2 cellular contexts compared by ENCODE assay signal in the genomic region with DNA sequence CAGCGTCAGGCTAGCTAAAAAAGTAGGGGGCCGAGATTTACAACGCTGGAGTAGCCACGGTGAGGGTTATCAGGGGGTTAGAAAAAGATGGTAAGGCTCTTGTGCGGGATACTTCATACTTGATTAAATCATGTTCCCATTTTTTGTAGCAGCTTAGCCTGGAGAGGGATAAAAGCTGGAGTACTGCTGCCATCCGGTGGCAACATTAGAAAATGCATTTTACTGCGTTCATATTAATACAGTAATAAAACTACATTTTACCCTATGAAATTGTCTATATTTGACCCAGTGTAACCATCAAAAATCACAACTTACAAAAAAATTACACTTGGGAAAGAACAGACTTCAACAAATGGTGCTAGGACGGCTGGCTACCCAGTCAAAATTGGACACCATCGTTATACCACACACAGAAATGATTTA.
TF ChIP-seq lines count a peak whose summit lies in the region.

No MANE protein-coding gene starts in this region.

TF ChIP-seq in HCT116, 20 proteins besides CTCF, POLR2A, EP300 and RAD21:
- no peak for TF ChIP-seq CEBPB (IDR thresholded peaks at IDR 0.05; ENCODE audit: low read depth)
- no peak for TF ChIP-seq SP1 (IDR thresholded peaks at IDR 0.05; ENCODE audit: low read depth)
- TF ChIP-seq, protein P1, sequence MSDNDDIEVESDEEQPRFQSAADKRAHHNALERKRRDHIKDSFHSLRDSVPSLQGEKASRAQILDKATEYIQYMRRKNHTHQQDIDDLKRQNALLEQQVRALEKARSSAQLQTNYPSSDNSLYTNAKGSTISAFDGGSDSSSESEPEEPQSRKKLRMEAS (IDR thresholded peaks at IDR 0.05) = no peak
- TF ChIP-seq EGR1 (IDR thresholded peaks at IDR 0.05; ENCODE audit: low read depth) = no peak
- no peak for TF ChIP-seq ELF1 (IDR thresholded peaks at IDR 0.05; ENCODE audit: borderline replicate concordance, low read depth)
- TF ChIP-seq, protein P2, sequence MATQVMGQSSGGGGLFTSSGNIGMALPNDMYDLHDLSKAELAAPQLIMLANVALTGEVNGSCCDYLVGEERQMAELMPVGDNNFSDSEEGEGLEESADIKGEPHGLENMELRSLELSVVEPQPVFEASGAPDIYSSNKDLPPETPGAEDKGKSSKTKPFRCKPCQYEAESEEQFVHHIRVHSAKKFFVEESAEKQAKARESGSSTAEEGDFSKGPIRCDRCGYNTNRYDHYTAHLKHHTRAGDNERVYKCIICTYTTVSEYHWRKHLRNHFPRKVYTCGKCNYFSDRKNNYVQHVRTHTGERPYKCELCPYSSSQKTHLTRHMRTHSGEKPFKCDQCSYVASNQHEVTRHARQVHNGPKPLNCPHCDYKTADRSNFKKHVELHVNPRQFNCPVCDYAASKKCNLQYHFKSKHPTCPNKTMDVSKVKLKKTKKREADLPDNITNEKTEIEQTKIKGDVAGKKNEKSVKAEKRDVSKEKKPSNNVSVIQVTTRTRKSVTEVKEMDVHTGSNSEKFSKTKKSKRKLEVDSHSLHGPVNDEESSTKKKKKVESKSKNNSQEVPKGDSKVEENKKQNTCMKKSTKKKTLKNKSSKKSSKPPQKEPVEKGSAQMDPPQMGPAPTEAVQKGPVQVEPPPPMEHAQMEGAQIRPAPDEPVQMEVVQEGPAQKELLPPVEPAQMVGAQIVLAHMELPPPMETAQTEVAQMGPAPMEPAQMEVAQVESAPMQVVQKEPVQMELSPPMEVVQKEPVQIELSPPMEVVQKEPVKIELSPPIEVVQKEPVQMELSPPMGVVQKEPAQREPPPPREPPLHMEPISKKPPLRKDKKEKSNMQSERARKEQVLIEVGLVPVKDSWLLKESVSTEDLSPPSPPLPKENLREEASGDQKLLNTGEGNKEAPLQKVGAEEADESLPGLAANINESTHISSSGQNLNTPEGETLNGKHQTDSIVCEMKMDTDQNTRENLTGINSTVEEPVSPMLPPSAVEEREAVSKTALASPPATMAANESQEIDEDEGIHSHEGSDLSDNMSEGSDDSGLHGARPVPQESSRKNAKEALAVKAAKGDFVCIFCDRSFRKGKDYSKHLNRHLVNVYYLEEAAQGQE (IDR thresholded peaks at IDR 0.05; ENCODE audit: low read depth) = no peak
- TF ChIP-seq TCF7L2 (IDR thresholded peaks at IDR 0.05; ENCODE audit: borderline replicate concordance, extremely low read depth, insufficient read depth, insufficient read length) = no peak
- no peak for TF ChIP-seq SIN3A (IDR thresholded peaks at IDR 0.05; ENCODE audit: low read depth)
- TF ChIP-seq, protein P3, sequence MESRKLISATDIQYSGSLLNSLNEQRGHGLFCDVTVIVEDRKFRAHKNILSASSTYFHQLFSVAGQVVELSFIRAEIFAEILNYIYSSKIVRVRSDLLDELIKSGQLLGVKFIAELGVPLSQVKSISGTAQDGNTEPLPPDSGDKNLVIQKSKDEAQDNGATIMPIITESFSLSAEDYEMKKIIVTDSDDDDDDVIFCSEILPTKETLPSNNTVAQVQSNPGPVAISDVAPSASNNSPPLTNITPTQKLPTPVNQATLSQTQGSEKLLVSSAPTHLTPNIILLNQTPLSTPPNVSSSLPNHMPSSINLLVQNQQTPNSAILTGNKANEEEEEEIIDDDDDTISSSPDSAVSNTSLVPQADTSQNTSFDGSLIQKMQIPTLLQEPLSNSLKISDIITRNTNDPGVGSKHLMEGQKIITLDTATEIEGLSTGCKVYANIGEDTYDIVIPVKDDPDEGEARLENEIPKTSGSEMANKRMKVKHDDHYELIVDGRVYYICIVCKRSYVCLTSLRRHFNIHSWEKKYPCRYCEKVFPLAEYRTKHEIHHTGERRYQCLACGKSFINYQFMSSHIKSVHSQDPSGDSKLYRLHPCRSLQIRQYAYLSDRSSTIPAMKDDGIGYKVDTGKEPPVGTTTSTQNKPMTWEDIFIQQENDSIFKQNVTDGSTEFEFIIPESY (IDR thresholded peaks at IDR 0.05; ENCODE audit: extremely low read depth, insufficient replicate concordance, low read length) = no peak
- no peak for TF ChIP-seq EZH2 (IDR thresholded peaks at IDR 0.05)
- no peak for TF ChIP-seq POLR2AphosphoS5 (IDR thresholded peaks at IDR 0.05; ENCODE audit: low read depth, low read length)
- no peak for TF ChIP-seq SRF (IDR thresholded peaks at IDR 0.05; ENCODE audit: low read depth)
- TF ChIP-seq, protein P4, sequence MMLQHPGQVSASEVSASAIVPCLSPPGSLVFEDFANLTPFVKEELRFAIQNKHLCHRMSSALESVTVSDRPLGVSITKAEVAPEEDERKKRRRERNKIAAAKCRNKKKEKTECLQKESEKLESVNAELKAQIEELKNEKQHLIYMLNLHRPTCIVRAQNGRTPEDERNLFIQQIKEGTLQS (IDR thresholded peaks at IDR 0.05) = no peak
- no peak for TF ChIP-seq YY1 (IDR thresholded peaks at IDR 0.05; ENCODE audit: extremely low read depth, insufficient replicate concordance, low read depth, low read length)
- no peak for TF ChIP-seq CBX3 (IDR thresholded peaks at IDR 0.05; ENCODE audit: low read depth)
- TF ChIP-seq FOSL1 (IDR thresholded peaks at IDR 0.05; ENCODE audit: low read depth) = no peak

TF ChIP-seq in GM12878, 131 proteins besides CTCF, POLR2A, EP300 and RAD21:
- TF ChIP-seq RB1 (IDR thresholded peaks at IDR 0.05; ENCODE audit: borderline replicate concordance) (peak; percentile 55; the same call in 1 of the 2 replicates), SMC3 (IDR thresholded peaks at IDR 0.05; ENCODE audit: borderline replicate concordance, low read length) (peak; percentile 89), NRF1 (conservative IDR thresholded peaks at IDR 0.05; ENCODE audit: low read depth, low read length) (no peak)
